In the genomic region with DNA sequence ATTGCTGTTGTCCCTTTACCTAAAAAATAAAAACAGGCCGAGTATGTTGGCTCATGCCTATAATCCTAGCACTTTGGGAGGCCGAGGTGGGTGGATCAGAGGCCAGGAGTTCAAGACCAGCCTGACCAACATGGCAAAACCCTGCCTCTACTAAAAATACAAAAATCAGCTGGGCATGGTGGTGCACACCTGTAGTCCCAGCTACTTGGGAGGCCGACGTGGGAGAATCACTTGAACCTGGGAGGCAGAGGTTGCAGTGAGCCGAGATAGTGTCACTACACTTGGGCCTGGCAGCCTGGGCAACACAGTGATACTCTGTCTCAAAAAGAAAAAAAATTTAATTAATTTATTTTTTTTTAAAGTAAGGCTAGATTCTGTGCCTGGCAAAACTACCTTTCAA, we compare ENCODE assay signal across 5 cellular contexts. TPM values are rescaled to one million over a fixed set of nuclear protein-coding genes. Genes with fewer than 3 reads are reported as not detected.
"Had no signal": no experiment of that assay in that cellular context is flagged by ENCODE, and none has a peak within 500 bp of the region (broad histone marks: within the 10 kb centered on the region; RNA-seq: fewer than 3 reads in every experiment).

No MANE protein-coding gene starts in this region.

RNA-seq across cellular contexts. Expression of gene GRM4, which starts 38.8 kb away (rescaled TPM):
- total RNA-seq: HT-29, LHCN-M2, MCF 10A, PC-3, Right ventricle myocardium inferior had no signal
